Comparison of ENCODE assay signal across 33 cellular contexts in the genomic region with DNA sequence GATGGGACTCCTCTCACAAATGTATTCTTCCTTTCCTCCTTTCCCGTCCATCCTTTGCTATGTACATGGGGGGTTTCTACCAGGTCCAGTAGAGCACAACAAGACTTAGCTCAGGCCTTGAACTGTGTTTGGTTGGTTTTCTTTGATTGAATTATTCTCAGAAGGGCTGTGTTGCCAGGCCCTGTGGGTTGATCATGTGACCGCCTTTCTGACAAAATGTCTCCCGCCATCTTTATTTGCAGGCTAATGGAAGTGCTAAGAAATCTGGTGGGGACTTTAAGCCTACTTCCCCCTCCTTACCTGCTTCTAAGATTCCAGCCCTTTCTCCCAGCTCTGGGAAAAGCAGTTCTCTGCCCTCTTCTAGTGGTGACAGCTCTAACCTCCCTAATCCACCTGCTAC.
DNase-seq lines count a peak whose midpoint lies in the region; ATAC-seq, FAIRE-seq and TF ChIP-seq lines count a peak whose summit lies in the region.
"Had no signal": no experiment of that assay in that cellular context is flagged by ENCODE, and none has a peak within 500 bp of the region (broad histone marks: within the 10 kb centered on the region; RNA-seq: fewer than 3 reads in every experiment).

No MANE protein-coding gene starts in this region.

- DNase-seq in K562 (ENCODE audit: extremely low read depth in 1 of 4, low spot score in 3 of 4) (no peak), type B pancreatic cell (ENCODE audit: extremely low spot score, unreplicated experiment) (no peak), NCI-H1930 (lab: John Stamatoyannopoulos, UW) (no peak)
- DNase-seq: 8988T; ACHN; AML-193; BE2C; C1 segment of cervical spinal cord; Caco-2; Calu3; CD4-positive, alpha-beta memory T cell; CD4-positive, alpha-beta T cell; CD4-positive, CD25-positive, alpha-beta regulatory T cell; CD8-positive, alpha-beta memory T cell; COR-L47; DMS 273 treated with DMSO at 0.1 percent for 48 hours; DMS153; DMS53; DMS79; DMS79 treated with DMSO at 0.1 percent for 48 hours; DND-41; EL had no signal

- no TSS peak for BruUV-seq in K562 (replicated peaks; lab: Mats Ljungman, UMichigan)

- H3K4me3 ChIP-seq in K562: no peak overlapping the region
- H3K4me3 ChIP-seq: A549; BLaER1; BLaER1 treated with 17β-estradiol and CSF1 and Interleukin-3, amounts not matched to agents 10 nM and 100 nM had no signal

- H3K4me3 Mint-ChIP-seq in type B pancreatic cell: no peak overlapping the region
- H3K4me3 Mint-ChIP-seq: B cell; CD14-positive monocyte; CD4-positive, alpha-beta memory T cell; CD4-positive, alpha-beta T cell; CD4-positive, CD25-positive, alpha-beta regulatory T cell; CD8-positive, alpha-beta T cell had no signal

- no peak for ATAC-seq in K562
- no peak for ATAC-seq in HG03521 (IDR thresholded peaks at IDR 0.05; ENCODE audit: unreplicated experiment)
- ATAC-seq: A549; CD8-positive, alpha-beta T cell had no signal

- H3K9me1 ChIP-seq in K562 (ENCODE audit: control insufficient read depth, insufficient read depth, low read length): no peaks in the 10 kb centered on the region

- no peak for TF ChIP-seq RAD21 in K562 (CRISPR knock-in tag; conservative IDR thresholded peaks at IDR 0.05 in 1 of 2, IDR thresholded peaks at IDR 0.05 in 1 of 2)

- CTCF ChIA-PET in K562 (lab: Yijun Ruan, JAX; ENCODE audit: low intra/inter-chr PET ratio): no interaction called here

- peaks cover 42 to 57% of the 10 kb centered on the region in 2 experiments for H3K27me3 ChIP-seq in K562 (ENCODE audit: control insufficient read depth in 2 of 2, insufficient read depth in 2 of 2, low read length in 2 of 2)
- H3K27me3 ChIP-seq: BLaER1; BLaER1 treated with 17β-estradiol and CSF1 and Interleukin-3, amounts not matched to agents 10 nM and 100 nM had no signal

- FAIRE-seq in K562 (lab: Jason Lieb, UNC): no peak
- FAIRE-seq: A204.1, A549, D721Med had no signal

- H3K36me3 Mint-ChIP-seq in type B pancreatic cell: peaks cover 61% of the 10 kb centered on the region
- H3K36me3 Mint-ChIP-seq: CD14-positive monocyte; CD4-positive, alpha-beta memory T cell; CD4-positive, CD25-positive, alpha-beta regulatory T cell; CD8-positive, alpha-beta memory T cell; CD8-positive, alpha-beta T cell had no signal

- H3K27me3 Mint-ChIP-seq in type B pancreatic cell: no peaks in the 10 kb centered on the region
- H3K27me3 Mint-ChIP-seq: B cell; CD4-positive, alpha-beta T cell had no signal

- H3K4me1 Mint-ChIP-seq in type B pancreatic cell (ENCODE audit: unreplicated experiment): peaks cover 1% of the 10 kb centered on the region
- H3K4me1 Mint-ChIP-seq: B cell; CD14-positive monocyte; CD4-positive, alpha-beta memory T cell; CD4-positive, CD25-positive, alpha-beta regulatory T cell; CD8-positive, alpha-beta memory T cell had no signal

- H2AFZ ChIP-seq in K562 (ENCODE audit: low read depth, low read length): no peak overlapping the region

- 21% methylated on average over 3 of the region's 3 CpGs for WGBS in K562 (ENCODE audit: insufficient coverage, low coverage, missing lambda C conversion rate)

- TF ChIP-seq EP300 in K562 (IDR thresholded peaks at IDR 0.05; ENCODE audit: low read length): no peak

- H3K9me3 ChIP-seq in K562 (replicated peaks; ENCODE audit: control insufficient read depth, insufficient read depth, low read depth, low read length): no peaks in the 10 kb centered on the region
- H3K9me3 ChIP-seq: A549; BE2C; BLaER1; BLaER1 treated with 17β-estradiol and CSF1 and Interleukin-3, amounts not matched to agents 10 nM and 100 nM; Caco-2 had no signal

- no peak overlapping the region for H3K4me2 ChIP-seq in K562 (ENCODE audit: insufficient read depth, low read length)
- H3K4me2 ChIP-seq: A549; BLaER1; BLaER1 treated with 17β-estradiol and CSF1 and Interleukin-3, amounts not matched to agents 10 nM and 100 nM had no signal

- H3K9ac ChIP-seq in K562 (ENCODE audit: insufficient read depth in 1 of 2, low read depth in 2 of 2, low read length in 2 of 2): no peak overlapping the region
- H3K9ac ChIP-seq: BLaER1; BLaER1 treated with 17β-estradiol and CSF1 and Interleukin-3, amounts not matched to agents 10 nM and 100 nM had no signal

- intact Hi-C loops in K562 (cut with micrococcal nuclease): no loop called here

- no peaks in the 10 kb centered on the region for H4K20me1 ChIP-seq in K562 (replicated peaks; ENCODE audit: control insufficient read depth, insufficient read depth, low read length)
- H4K20me1 ChIP-seq: BLaER1; BLaER1 treated with 17β-estradiol and CSF1 and Interleukin-3, amounts not matched to agents 10 nM and 100 nM had no signal

- H3K4me1 ChIP-seq in K562 (replicated peaks in 1 of 2; ENCODE audit: control insufficient read depth in 2 of 2, insufficient read depth in 2 of 2, low read length in 2 of 2): no peaks in the 10 kb centered on the region
- H3K4me1 ChIP-seq: A549; BE2C; BLaER1; BLaER1 treated with 17β-estradiol and CSF1 and Interleukin-3, amounts not matched to agents 10 nM and 100 nM had no signal

- in situ Hi-C loops in K562 (cut with MboI): no loop called here

- peak overlapping the region; percentile 11 for H3K27ac Mint-ChIP-seq in type B pancreatic cell
- H3K27ac Mint-ChIP-seq: B cell; CD14-positive monocyte; CD4-positive, alpha-beta memory T cell; CD4-positive, alpha-beta T cell; CD4-positive, CD25-positive, alpha-beta regulatory T cell; CD8-positive, alpha-beta memory T cell; CD8-positive, alpha-beta T cell had no signal

- no peaks in the 10 kb centered on the region for H3K79me2 ChIP-seq in K562 (ENCODE audit: control insufficient read depth, insufficient read depth, low read length)

- H3K9me3 Mint-ChIP-seq in type B pancreatic cell: no peaks in the 10 kb centered on the region
- H3K9me3 Mint-ChIP-seq: CD4-positive, alpha-beta memory T cell; CD4-positive, alpha-beta T cell; CD8-positive, alpha-beta memory T cell; CD8-positive, alpha-beta T cell had no signal

- H3K36me3 ChIP-seq in K562 (ENCODE audit: control insufficient read depth, insufficient read depth, low read length): no peaks in the 10 kb centered on the region
- H3K36me3 ChIP-seq: BE2C, BLaER1 had no signal

- H3K27ac ChIP-seq in K562 (ENCODE audit: extremely low read depth, low read depth, low read length): no peak overlapping the region
- H3K27ac ChIP-seq: 22Rv1; A549; BLaER1; BLaER1 treated with 17β-estradiol and CSF1 and Interleukin-3, amounts not matched to agents 10 nM and 100 nM; C4-2B had no signal

- POLR2A ChIA-PET in K562 (lab: Yijun Ruan, JAX): interaction anchor here (0.6 to 0.9 kb wide), 2 partner anchors 14 to 19 kb away, joined by 3 to 4 read pairs; no protein-coding TSS in a partner anchor

- no peak for TF ChIP-seq POLR2A in K562 (conservative IDR thresholded peaks at IDR 0.05)

- TF ChIP-seq CTCF in K562 (IDR thresholded peaks at IDR 0.05 in 2 of 3, conservative IDR thresholded peaks at IDR 0.05 in 1 of 3; ENCODE audit: insufficient read depth in 2 of 3, low read depth in 1 of 3, low read length in 3 of 3) (no peak), type B pancreatic cell (conservative IDR thresholded peaks at IDR 0.05) (no peak)

TF ChIP-seq in K562, 482 proteins besides CTCF, POLR2A, EP300 and RAD21:
- TF ChIP-seq, protein P1, sequence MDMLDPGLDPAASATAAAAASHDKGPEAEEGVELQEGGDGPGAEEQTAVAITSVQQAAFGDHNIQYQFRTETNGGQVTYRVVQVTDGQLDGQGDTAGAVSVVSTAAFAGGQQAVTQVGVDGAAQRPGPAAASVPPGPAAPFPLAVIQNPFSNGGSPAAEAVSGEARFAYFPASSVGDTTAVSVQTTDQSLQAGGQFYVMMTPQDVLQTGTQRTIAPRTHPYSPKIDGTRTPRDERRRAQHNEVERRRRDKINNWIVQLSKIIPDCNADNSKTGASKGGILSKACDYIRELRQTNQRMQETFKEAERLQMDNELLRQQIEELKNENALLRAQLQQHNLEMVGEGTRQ (CRISPR knock-in tag; IDR thresholded peaks at IDR 0.05): peak; percentile 21; the same call in 1 of the 2 replicates
- TF ChIP-seq, protein P2, sequence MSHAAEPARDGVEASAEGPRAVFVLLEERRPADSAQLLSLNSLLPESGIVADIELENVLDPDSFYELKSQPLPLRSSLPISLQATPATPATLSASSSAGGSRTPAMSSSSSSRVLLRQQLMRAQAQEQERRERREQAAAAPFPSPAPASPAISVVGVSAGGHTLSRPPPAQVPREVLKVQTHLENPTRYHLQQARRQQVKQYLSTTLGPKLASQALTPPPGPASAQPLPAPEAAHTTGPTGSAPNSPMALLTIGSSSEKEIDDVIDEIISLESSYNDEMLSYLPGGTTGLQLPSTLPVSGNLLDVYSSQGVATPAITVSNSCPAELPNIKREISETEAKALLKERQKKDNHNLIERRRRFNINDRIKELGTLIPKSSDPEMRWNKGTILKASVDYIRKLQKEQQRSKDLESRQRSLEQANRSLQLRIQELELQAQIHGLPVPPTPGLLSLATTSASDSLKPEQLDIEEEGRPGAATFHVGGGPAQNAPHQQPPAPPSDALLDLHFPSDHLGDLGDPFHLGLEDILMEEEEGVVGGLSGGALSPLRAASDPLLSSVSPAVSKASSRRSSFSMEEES (CRISPR knock-in tag; IDR thresholded peaks at IDR 0.05): peak; percentile 54
- TF ChIP-seq CBX2 (IDR thresholded peaks at IDR 0.05; ENCODE audit: insufficient read depth, low read length, poor library complexity, severe bottlenecking) (peak; percentile 58), SNIP1 (IDR thresholded peaks at IDR 0.05; ENCODE audit: low read depth) (no peak)
TF ChIP-seq in K562: peak in this region for 3.
